Comparison of ENCODE assay signal across 8 cellular contexts in the genomic region with DNA sequence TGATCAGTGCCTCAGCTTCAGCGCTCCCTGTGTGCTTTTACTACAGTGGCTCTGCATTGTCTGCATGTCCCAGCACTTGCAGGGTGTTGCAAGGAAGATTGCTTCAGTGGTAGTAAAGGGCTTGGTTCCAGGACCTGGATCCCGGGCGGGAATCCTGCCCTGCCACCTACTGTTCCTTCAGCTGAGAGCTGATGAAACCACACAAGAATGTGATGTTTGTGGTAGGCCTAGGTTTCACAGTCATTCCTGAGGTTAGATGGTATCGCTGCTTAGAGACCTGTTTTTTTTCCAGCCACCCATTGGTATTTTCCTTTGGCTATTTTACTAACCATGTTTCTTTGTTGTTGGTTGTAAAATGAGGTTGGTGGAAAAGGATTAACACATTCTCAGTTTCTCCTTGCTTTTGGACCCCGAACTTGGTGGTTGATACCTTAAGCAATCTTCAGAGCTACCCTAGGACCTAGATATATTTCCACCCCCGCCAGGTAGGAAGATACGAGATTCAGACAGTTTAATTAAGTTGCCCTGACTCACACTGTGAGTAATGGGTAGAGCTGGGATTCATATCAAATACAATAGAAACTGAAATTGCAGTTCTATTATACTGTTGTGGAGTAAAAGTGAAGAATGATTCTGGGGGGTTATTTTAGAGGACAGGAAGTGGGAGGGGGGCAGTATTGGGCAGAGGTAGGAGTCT. TPM values are rescaled to one million over a fixed set of nuclear protein-coding genes. Genes with fewer than 3 reads are reported as not detected.
DNase-seq lines count a peak whose midpoint lies in the region; ATAC-seq, FAIRE-seq and TF ChIP-seq lines count a peak whose summit lies in the region.

No MANE protein-coding gene starts in this region.

- peak; percentile 92 for FAIRE-seq in HTR-8/SVneo (lab: Jason Lieb, UNC)
- FAIRE-seq in keratinocyte (lab: Jason Lieb, UNC) = peak; percentile 96

- TF ChIP-seq CTCF in adrenal gland (IDR thresholded peaks at IDR 0.05) (no peak), keratinocyte (optimal IDR thresholded peaks at IDR 0.05 in 1 of 3, IDR thresholded peaks at IDR 0.05 in 1 of 3, conservative IDR thresholded peaks at IDR 0.05 in 1 of 3; ENCODE audit: extremely low read depth in 1 of 3, insufficient read depth in 2 of 3, low read length in 3 of 3) (peak; percentile 17 to 40 (median 29))

- H3K9ac ChIP-seq in keratinocyte (ENCODE audit: control insufficient read depth, extremely low read depth, insufficient read depth, low read length) (peak overlapping the region; percentile 79), subcutaneous abdominal adipose tissue (ENCODE audit: low read length in 5 of 5) (peak overlapping the region in 1 of 5 donors; percentile 8)

- H3K4me2 ChIP-seq in keratinocyte (ENCODE audit: control insufficient read depth, extremely low read depth, insufficient read depth, low read depth, low read length) = peak overlapping the region; percentile 93

- H3K27ac ChIP-seq in ACC112 (ENCODE audit: low read depth, low read length) (peak overlapping the region; percentile 78), adrenal gland (peak overlapping the region in 1 of 5 donors; percentile 5), keratinocyte (ENCODE audit: control insufficient read depth, insufficient read depth, low read length) (peak overlapping the region; percentile 98), subcutaneous abdominal adipose tissue (ENCODE audit: low read depth, low read length) (peak overlapping the region; percentile 49)

- no peaks in the 10 kb centered on the region for H3K9me3 ChIP-seq in adrenal gland (replicated peaks in 1 of 3)
- no peaks in the 10 kb centered on the region for H3K9me3 ChIP-seq in keratinocyte (ENCODE audit: control insufficient read depth, low read depth, low read length)
- no peaks in the 10 kb centered on the region for H3K9me3 ChIP-seq in subcutaneous abdominal adipose tissue (ENCODE audit: control insufficient read depth in 5 of 5, low read length in 5 of 5)

- no peaks in the 10 kb centered on the region for H3K9me1 ChIP-seq in keratinocyte (ENCODE audit: control insufficient read depth, extremely low read depth, insufficient read depth, low read length)

- peak overlapping the region; percentile 49 for H2AFZ ChIP-seq in ACC112 (ENCODE audit: low read length, unreplicated experiment)
- peak overlapping the region; percentile 68 for H2AFZ ChIP-seq in keratinocyte (ENCODE audit: control insufficient read depth, low read length)

- peak; percentile 86 for DNase-seq in HTR-8/SVneo (ENCODE audit: insufficient read length, low spot score)
- DNase-seq in adrenal gland = peak in 6 of 7 donors; percentile 13 to 68 (median 44)
- peak; percentile 97 for DNase-seq in keratinocyte (ENCODE audit: low read depth, low spot score)
- no peak for DNase-seq in RPMI8226
- DNase-seq in NCI-H128 (lab: John Stamatoyannopoulos, UW; ENCODE audit: unreplicated experiment) = no peak

- intact Hi-C loops in adrenal gland (cut with DNase I) = no loop called here

- H3K36me3 ChIP-seq in ACC112 (ENCODE audit: insufficient read depth, low read length) = no peaks in the 10 kb centered on the region
- no peaks in the 10 kb centered on the region for H3K36me3 ChIP-seq in adrenal gland (replicated peaks in 1 of 2)
- H3K36me3 ChIP-seq in keratinocyte (ENCODE audit: control insufficient read depth in 2 of 2, extremely low read depth in 1 of 2, insufficient read depth in 2 of 2, low read length in 2 of 2) = peaks cover 12 to 13% of the 10 kb centered on the region in 2 experiments
- H3K36me3 ChIP-seq in subcutaneous abdominal adipose tissue (ENCODE audit: control insufficient read depth in 5 of 5, insufficient read depth in 5 of 5, low read length in 5 of 5) = no peaks in the 10 kb centered on the region

- ATAC-seq in GM18907 (IDR thresholded peaks at IDR 0.05; ENCODE audit: unreplicated experiment) = no peak

- no peaks in the 10 kb centered on the region for H4K20me1 ChIP-seq in keratinocyte (ENCODE audit: control insufficient read depth, extremely low read depth, insufficient read depth, low read length)

- H3K79me2 ChIP-seq in ACC112 (ENCODE audit: control insufficient read depth, insufficient read depth, low read length, unreplicated experiment) = no peaks in the 10 kb centered on the region
- peaks cover 75% of the 10 kb centered on the region for H3K79me2 ChIP-seq in keratinocyte (ENCODE audit: control insufficient read depth, insufficient read depth, low read length)

- H3K4me1 ChIP-seq in ACC112 (ENCODE audit: control insufficient read depth, insufficient read depth, low read length, unreplicated experiment) (peaks cover 53% of the 10 kb centered on the region), adrenal gland (replicated peaks in 1 of 2) (no peaks in the 10 kb centered on the region), keratinocyte (ENCODE audit: control insufficient read depth, extremely low read depth, insufficient read depth, low read length) (peaks cover 82% of the 10 kb centered on the region), subcutaneous abdominal adipose tissue (ENCODE audit: control insufficient read depth in 5 of 5, insufficient read depth in 5 of 5, low read length in 5 of 5) (peaks cover 0 to 14% (median 10%) of the 10 kb centered on the region in 5 donors)

- dilution Hi-C loops in keratinocyte (cut with MboI; ENCODE audit: extremely low pct_ligation_motif_present, low sequenced_read_pairs) = no loop called here

- WGBS in adrenal gland, 4 donors = 73 to 77% (median 74%) methylated on average over 7 of the region's 7 CpGs

- H3K4me3 ChIP-seq in ACC112 (ENCODE audit: low read depth, low read length) (peak overlapping the region; percentile 22; the same call in 1 of the 2 replicates), adrenal gland (no peak overlapping the region), keratinocyte (ENCODE audit: control insufficient read depth in 2 of 3, extremely low read depth in 1 of 3, insufficient read depth in 2 of 3, low read depth in 1 of 3, low read length in 3 of 3) (peak overlapping the region in 2 of 3 experiments; percentile 54 to 62), subcutaneous abdominal adipose tissue (ENCODE audit: low read depth in 1 of 5, low read length in 5 of 5) (peak overlapping the region in 1 of 5 donors; percentile 31)

- no peak for TF ChIP-seq POLR2A in adrenal gland (IDR thresholded peaks at IDR 0.05)

- no peaks in the 10 kb centered on the region for H3K27me3 ChIP-seq in ACC112 (ENCODE audit: insufficient read depth, low read length)
- no peaks in the 10 kb centered on the region for H3K27me3 ChIP-seq in adrenal gland
- H3K27me3 ChIP-seq in keratinocyte (ENCODE audit: control insufficient read depth, extremely low read depth, insufficient read depth, low read length) = no peaks in the 10 kb centered on the region
- no peaks in the 10 kb centered on the region for H3K27me3 ChIP-seq in subcutaneous abdominal adipose tissue (ENCODE audit: control insufficient read depth in 5 of 5, insufficient read depth in 4 of 5, low read length in 5 of 5)

RNA-seq across cellular contexts. Expression of a gene that starts 11.4 kb away (rescaled TPM):
- total RNA-seq in adrenal gland = not detected
- polyA plus RNA-seq in adrenal gland (not detected), keratinocyte (90.0 to 109 TPM (median 106 TPM) in 3 replicates)
- polyA plus RNA-seq in keratinocyte (2011; ENCODE audit: low read depth) = 28.6 TPM
- 73.2 and 137 TPM in 2 replicates for polyA plus RNA-seq in keratinocyte (2011; cell fraction: cytosol; rRNA removed)
- polyA plus RNA-seq in keratinocyte (2011; cell fraction: nucleus; rRNA removed) = 90.2 and 112 TPM in 2 replicates
- 61.5 and 81.1 TPM in 2 replicates for polyA plus RNA-seq in keratinocyte (2012; ENCODE audit: low replicate concordance)
- polyA minus RNA-seq in keratinocyte = 21.8 to 63.5 TPM (median 53.6 TPM) in 3 replicates
- 28.8 TPM for polyA minus RNA-seq in keratinocyte (2011; cell fraction: cytosol; rRNA and poly(A)+ RNA removed)
- 18.7 and 35.1 TPM in 2 replicates for polyA minus RNA-seq in keratinocyte (2011; cell fraction: nucleus; rRNA and poly(A)+ RNA removed)

RNA-seq across cellular contexts. Expression of a gene that starts 24.1 kb away (rescaled TPM):
- total RNA-seq in adrenal gland = 1 to 10 TPM in 7 of 8 donors, under 1 TPM in 1; 0.66 to 6.0 (median 2.7) TPM
- polyA plus RNA-seq in adrenal gland (1 to 10 TPM; 1.2 to 2.7 (median 1.7) TPM), keratinocyte (not detected in 3 replicates)
- polyA plus RNA-seq in keratinocyte (2011; ENCODE audit: low read depth) = not detected
- not detected in 2 replicates for polyA plus RNA-seq in keratinocyte (2011; cell fraction: cytosol; rRNA removed)
- not detected in 2 replicates for polyA plus RNA-seq in keratinocyte (2011; cell fraction: nucleus; rRNA removed)
- polyA plus RNA-seq in keratinocyte (2012; ENCODE audit: low replicate concordance) = not detected in 2 replicates
- not detected in 3 replicates for polyA minus RNA-seq in keratinocyte
- not detected for polyA minus RNA-seq in keratinocyte (2011; cell fraction: cytosol; rRNA and poly(A)+ RNA removed)
- polyA minus RNA-seq in keratinocyte (2011; cell fraction: nucleus; rRNA and poly(A)+ RNA removed) = not detected in 2 replicates

RNA-seq across cellular contexts. Expression of a gene that starts 26.9 kb away (rescaled TPM):
- 1 to 10 TPM in 1 of 8 donors, under 1 TPM in 6, not detected in 1; 0.28 to 2.4 (median 0.65) TPM for total RNA-seq in adrenal gland
- under 1 TPM; 0.40 to 0.57 (median 0.57) TPM for polyA plus RNA-seq in adrenal gland
- polyA plus RNA-seq in keratinocyte = not detected in 3 replicates
- polyA plus RNA-seq in keratinocyte (2011; ENCODE audit: low read depth) = not detected
- polyA plus RNA-seq in keratinocyte (2011; cell fraction: cytosol; rRNA removed) = not detected in 2 replicates
- not detected in 2 replicates for polyA plus RNA-seq in keratinocyte (2011; cell fraction: nucleus; rRNA removed)
- polyA plus RNA-seq in keratinocyte (2012; ENCODE audit: low replicate concordance) = 0.13 TPM in 1 of 2 replicates, not detected in the other
- polyA minus RNA-seq in keratinocyte = not detected in 3 replicates
- polyA minus RNA-seq in keratinocyte (2011; cell fraction: cytosol; rRNA and poly(A)+ RNA removed) = not detected
- polyA minus RNA-seq in keratinocyte (2011; cell fraction: nucleus; rRNA and poly(A)+ RNA removed) = not detected in 2 replicates

Comparison
In these comparisons a context has a peak if more than half of its experiments do, and no peak if none do; other contexts are left out.
1. H3K4me3 ChIP-seq: peak in ACC112 (single experiment) and keratinocyte (2 of 3); none in adrenal gland (0 of 4).
2. DNase-seq: peak in HTR-8/SVneo (single experiment), adrenal gland (6 of 7) and keratinocyte (single experiment); none in RPMI8226 (single experiment) and NCI-H128 (single experiment).
3. CTCF ChIP-seq: peak in keratinocyte (3 of 3); none in adrenal gland (0 of 6).
4. RNA of a gene that starts 11.4 kb away (polyA plus RNA-seq): 28.6 to 137 TPM in keratinocyte; not detected in adrenal gland; every median in the first group is over 10 times any median in the second.